ENCODE assay signal across 18 cellular contexts in the genomic region with DNA sequence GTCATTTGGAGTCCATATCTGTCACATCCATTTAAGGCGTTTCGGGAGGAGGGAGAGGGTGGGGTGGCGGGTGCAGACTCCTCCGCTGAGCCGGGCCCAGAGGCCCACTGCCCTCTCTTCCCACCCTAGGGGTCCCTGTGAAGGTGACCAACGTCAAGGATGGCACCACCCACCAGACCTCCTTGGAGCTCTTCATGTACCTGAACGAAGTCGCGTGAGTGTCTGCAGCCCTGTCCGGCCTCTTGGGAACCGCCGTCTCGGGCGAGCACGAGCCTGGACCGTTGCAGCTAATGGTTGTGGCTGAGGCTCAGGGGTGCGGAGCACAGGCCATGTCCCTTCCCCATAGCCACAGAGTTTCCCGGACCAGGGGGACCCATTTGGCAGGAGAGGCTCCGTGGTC.
"Had no signal": no experiment of that assay in that cellular context is flagged by ENCODE, and none has a peak within 500 bp of the region (broad histone marks: within the 10 kb centered on the region; RNA-seq: fewer than 3 reads in every experiment).

No MANE protein-coding gene starts in this region.

- H3K9ac ChIP-seq: KMS-11 had no signal

- H3K27ac ChIP-seq: KMS-11, RWPE1 had no signal

- DNase-seq: IMR-90; Kasumi-1; MM.1S; NCI-H1105; NCI-H1417; NCI-H146; NCI-H187; NCI-H2029; NCI-H2081 treated with DMSO at 0.1 percent for 48 hours; NCI-H226; NCI-H510A; NCI-H69; NCI-H774; NK-92 treated with Interleukin-12 subunit alpha and Interleukin-12 subunit beta, amount 100 ng/mL, for 24 hours; PC-3; SHP77 had no signal
